In the genomic region with DNA sequence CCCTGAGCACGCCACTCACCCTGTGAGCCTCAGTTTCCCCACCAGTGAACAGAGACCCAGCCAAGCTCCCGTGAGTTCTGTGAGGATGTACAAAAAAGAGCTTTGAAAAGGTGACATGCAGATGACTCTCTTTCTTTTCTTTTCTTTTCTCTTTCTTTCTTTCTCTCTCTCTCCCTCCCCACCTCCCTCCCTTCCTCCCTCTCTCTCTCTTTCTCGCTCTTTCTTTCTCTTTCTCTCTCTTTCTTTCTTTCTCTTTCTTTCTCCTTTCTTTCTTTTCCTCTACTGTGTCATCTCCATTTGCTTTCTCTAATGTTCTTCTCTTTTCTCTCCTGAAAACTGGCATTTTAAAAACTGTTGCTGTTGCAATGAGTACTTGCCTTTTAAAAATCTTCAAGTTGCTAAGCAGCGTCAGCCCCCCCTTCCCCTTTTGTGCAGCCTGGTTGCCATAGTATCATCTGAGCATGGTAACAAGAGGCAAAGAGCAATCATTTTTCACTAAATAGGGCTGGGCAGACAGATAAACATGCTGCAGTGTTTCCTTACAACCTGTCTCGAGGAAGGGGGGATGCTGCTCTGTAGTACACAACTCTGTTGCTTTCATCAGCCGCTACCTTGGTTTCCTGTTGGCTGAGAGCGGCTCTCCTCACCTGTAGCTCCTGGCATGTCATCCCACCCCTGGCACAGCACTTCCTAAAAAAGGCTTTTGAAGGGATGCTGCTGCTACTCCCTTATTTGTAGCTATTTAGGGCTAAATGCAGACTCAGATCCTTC, we compare ENCODE assay signal across 13 cellular contexts.
DNase-seq lines count a peak whose midpoint lies in the region; ATAC-seq, FAIRE-seq and TF ChIP-seq lines count a peak whose summit lies in the region.
"Had no signal": no experiment of that assay in that cellular context is flagged by ENCODE, and none has a peak within 500 bp of the region (broad histone marks: within the 10 kb centered on the region; RNA-seq: fewer than 3 reads in every experiment).

No MANE protein-coding gene starts in this region.

- H4K8ac ChIP-seq in mesenchymal stem cell (ENCODE audit: low read length), result no peak overlapping the region
- no peak overlapping the region for H4K8ac ChIP-seq in neuronal stem cell (ENCODE audit: low read depth, low read length)

- TF ChIP-seq CTCF in mammary epithelial cell (conservative IDR thresholded peaks at IDR 0.05 in 1 of 2, IDR thresholded peaks at IDR 0.05 in 1 of 2; ENCODE audit: extremely low read depth in 1 of 2, insufficient read depth in 1 of 2, low read depth in 1 of 2, low read length in 2 of 2) (no peak), MCF 10A (IDR thresholded peaks at IDR 0.05; ENCODE audit: unreplicated experiment) (no peak), adrenal gland (IDR thresholded peaks at IDR 0.05) (no peak), transverse colon (IDR thresholded peaks at IDR 0.05) (no peak), HepG2 (CRISPR knock-in tag; IDR thresholded peaks at IDR 0.05) (no peak)

- H3K27ac ChIP-seq in mammary epithelial cell (ENCODE audit: insufficient read depth, low read depth, low read length), result no peak overlapping the region
- H3K27ac ChIP-seq in adrenal gland, result peak overlapping the region in 2 of 5 donors; percentile 53 to 65
- no peak overlapping the region for H3K27ac ChIP-seq in mesenchymal stem cell (ENCODE audit: low read length, poor library complexity, severe bottlenecking)
- H3K27ac ChIP-seq in transverse colon, result peak overlapping the region; percentile 70 to 84 (median 80)
- no peak overlapping the region for H3K27ac ChIP-seq in HepG2 (ENCODE audit: extremely low read length, insufficient read depth, low read length)
- no peak overlapping the region for H3K27ac ChIP-seq in neuronal stem cell (replicated peaks; ENCODE audit: low read length)
- H3K27ac ChIP-seq: WERI-Rb-1 had no signal

- BruUV-seq in mammary epithelial cell (replicated peaks; lab: Mats Ljungman, UMichigan) (no TSS peak), MCF 10A (replicated peaks; lab: Mats Ljungman, UMichigan) (no TSS peak), HepG2 (replicated peaks; lab: Mats Ljungman, UMichigan) (no TSS peak)

- no peak overlapping the region for H2BK12ac ChIP-seq in mesenchymal stem cell (ENCODE audit: low read length in 2 of 2)
- H2BK12ac ChIP-seq in neuronal stem cell (ENCODE audit: low read length), result no peak overlapping the region

- no peak overlapping the region for H3K18ac ChIP-seq in mesenchymal stem cell (ENCODE audit: low read depth in 1 of 2, low read length in 2 of 2)
- H3K18ac ChIP-seq in neuronal stem cell (ENCODE audit: low read length), result no peak overlapping the region

- H3K23ac ChIP-seq in mesenchymal stem cell (ENCODE audit: low read length in 2 of 2) (no peak overlapping the region), neuronal stem cell (ENCODE audit: low read depth, low read length, poor library complexity) (no peak overlapping the region)

- no peak overlapping the region for H3K27ac Mint-ChIP-seq in MCF 10A (ENCODE audit: low read depth, unreplicated experiment)
- H3K27ac Mint-ChIP-seq: activated T-helper 2 cell treated with anti-CD3 and anti-CD28 coated beads, Interferon-gamma antibody, Interleukin-2, Interleukin-4, amounts not matched to agents 10 μg/mL and 5 μg/mL and 100 μg/mL, durations not matched to agents 14 hours and 24 hours and 36 hours had no signal

- no peak for ATAC-seq in HepG2

- H3K14ac ChIP-seq in mesenchymal stem cell (ENCODE audit: low read length in 2 of 2), result peak overlapping the region in 1 of 2 experiments; percentile 64
- H3K14ac ChIP-seq in neuronal stem cell (ENCODE audit: low read length), result no peak overlapping the region

- H3K4me1 Mint-ChIP-seq in MCF 10A (ENCODE audit: insufficient read depth, unreplicated experiment), result peaks cover 14% of the 10 kb centered on the region

- H2AFZ ChIP-seq in mammary epithelial cell (ENCODE audit: low read depth, low read length), result peak overlapping the region; percentile 27
- peak overlapping the region; percentile 44 for H2AFZ ChIP-seq in mesenchymal stem cell (ENCODE audit: low read depth, low read length)
- H2AFZ ChIP-seq in HepG2 (ENCODE audit: low read length), result no peak overlapping the region
- H2AFZ ChIP-seq in neuronal stem cell (ENCODE audit: low read length), result no peak overlapping the region

- H4K20me1 ChIP-seq in mammary epithelial cell (ENCODE audit: insufficient read depth, low read length) (no peaks in the 10 kb centered on the region), HepG2 (ENCODE audit: insufficient read depth, low read length) (no peaks in the 10 kb centered on the region)

- peaks cover 19% of the 10 kb centered on the region for H3K27me3 Mint-ChIP-seq in MCF 10A (ENCODE audit: insufficient read depth, unreplicated experiment)

- no peak for TF ChIP-seq RAD21 in HepG2 (CRISPR knock-in tag; IDR thresholded peaks at IDR 0.05)

- TF ChIP-seq POLR2A in adrenal gland (IDR thresholded peaks at IDR 0.05) (no peak), transverse colon (IDR thresholded peaks at IDR 0.05) (no peak), HepG2 (IDR thresholded peaks at IDR 0.05; ENCODE audit: insufficient read depth in 1 of 2, low read depth in 2 of 2, low read length in 2 of 2) (no peak)

- H2BK15ac ChIP-seq in mesenchymal stem cell (ENCODE audit: low read depth, poor library complexity, severe bottlenecking) (peak overlapping the region; percentile 89), neuronal stem cell (ENCODE audit: low read length) (no peak overlapping the region)

- H3K4me3 ChIP-seq in mammary epithelial cell (replicated peaks in 1 of 3; ENCODE audit: insufficient read depth in 1 of 3, low read depth in 2 of 3, low read length in 3 of 3) (no peak overlapping the region), adrenal gland (no peak overlapping the region), mesenchymal stem cell (ENCODE audit: insufficient read depth in 1 of 2, low read depth in 1 of 2, low read length in 2 of 2) (no peak overlapping the region), transverse colon (no peak overlapping the region), HepG2 (replicated peaks in 1 of 3; ENCODE audit: insufficient read depth in 1 of 3, low read depth in 2 of 3, low read length in 3 of 3) (no peak overlapping the region), neuronal stem cell (ENCODE audit: low read length in 2 of 2) (no peak overlapping the region)
- H3K4me3 ChIP-seq: HAP-1, upper lobe of left lung had no signal

- CTCF ChIA-PET in mammary epithelial cell (lab: Charles Lee; ENCODE audit: low non-redundant PET), result no interaction called here
- CTCF ChIA-PET in MCF 10A (lab: Yijun Ruan, JAX), result interaction anchor here (0.7 to 17.0 kb wide), 6 partner anchors 9 to 230 kb away, joined by 3 to 478 read pairs (median 96); a partner anchor contains a TSS
- CTCF ChIA-PET in HepG2 (lab: Yijun Ruan, JAX; ENCODE audit: low intra/inter-chr PET ratio, low total read pairs), result no interaction called here

- no peak for FAIRE-seq in HepG2 (lab: Jason Lieb, UNC)

- H2BK5ac ChIP-seq in mesenchymal stem cell (ENCODE audit: low read depth, low read length, poor library complexity, severe bottlenecking), result no peak overlapping the region
- no peak overlapping the region for H2BK5ac ChIP-seq in neuronal stem cell (ENCODE audit: low read length)

- WGBS in mammary epithelial cell (ENCODE audit: low coverage, missing lambda C conversion rate), result 66% methylated on average over 6 of the region's 7 CpGs
- WGBS in adrenal gland, 4 donors, result 63 to 69% (median 67%) methylated on average over 7 of the region's 7 CpGs
- 65% methylated on average over 6 of the region's 7 CpGs for WGBS in mesenchymal stem cell
- 43 to 62% methylated on average over 5 to 7 of the region's 7 CpGs for WGBS in transverse colon (ENCODE audit: low coverage in 1 of 2), 2 donors
- 70% methylated on average over 7 of the region's 7 CpGs for WGBS in HepG2 (ENCODE audit: low lambda C conversion rate)
- no CpG with 5 or more reads among the region's 7 CpGs for WGBS in neuronal stem cell (ENCODE audit: extremely low coverage in 2 of 2, insufficient read length in 2 of 2, insufficient replicate concordance in 1 of 2), 2 donors

- intact Hi-C loops in mammary epithelial cell (cut with micrococcal nuclease), result loop anchor here (5.0 kb wide), 2 partner anchors 164 to 319 kb away; a partner anchor contains a TSS
- intact Hi-C loops in MCF 10A (cut with micrococcal nuclease), result loop anchor here (5.0 kb wide), 2 partner anchors 699 to 1711 kb away; no protein-coding TSS in a partner anchor
- intact Hi-C loops in adrenal gland (cut with DNase I), result loop anchor here (5.0 kb wide), 4 partner anchors 99 to 234 kb away; no protein-coding TSS in a partner anchor
- intact Hi-C loops in transverse colon (cut with DNase I; ENCODE audit: low total_unique reads), result no loop called here
- intact Hi-C loops in HepG2 (cut with micrococcal nuclease; ENCODE audit: unreplicated experiment), result loop anchor here (5.0 kb wide), 1 partner anchor 836 kb away; no protein-coding TSS in a partner anchor

- no peaks in the 10 kb centered on the region for H3K9me3 Mint-ChIP-seq in MCF 10A (ENCODE audit: unreplicated experiment)
- H3K9me3 Mint-ChIP-seq: activated T-helper 2 cell treated with anti-CD3 and anti-CD28 coated beads, Interferon-gamma antibody, Interleukin-2, Interleukin-4, amounts not matched to agents 10 μg/mL and 5 μg/mL and 100 μg/mL, durations not matched to agents 14 hours and 24 hours and 36 hours had no signal

- POLR2A ChIA-PET in MCF 10A (lab: Yijun Ruan, JAX) (interaction anchor here (0.9 to 5.3 kb wide), 3 partner anchors 12 to 110 kb away, joined by 4 to 50 read pairs (median 5); a partner anchor contains a TSS), HepG2 (lab: Yijun Ruan, JAX) (no interaction called here)

- in situ Hi-C loops in mammary epithelial cell (cut with MboI; ENCODE audit: low sequenced_read_pairs in 2 of 2), result loop anchor here in 1 of 2 donors (5.0 kb wide), 1 partner anchor 99 kb away; no protein-coding TSS in a partner anchor
- in situ Hi-C loops in transverse colon (cut with MboI; ENCODE audit: low pct_ligation_motif_present in 1 of 4, low pct_unique_long_range_greater_than_20kb in 1 of 4, low sequenced_read_pairs in 3 of 4), result loop anchor here in 3 of 4 donors (5.0 to 25.0 kb wide), 5 partner anchors 91 to 241 kb away; a partner anchor contains a TSS
- in situ Hi-C loops in HepG2 (cut with HindIII; ENCODE audit: extremely low pct_ligation_motif_present, low pct_unique_long_range_greater_than_20kb), result loop anchor here (5.0 kb wide), 2 partner anchors 99 to 234 kb away; no protein-coding TSS in a partner anchor

- no peaks in the 10 kb centered on the region for H3K79me1 ChIP-seq in mesenchymal stem cell (replicated peaks; ENCODE audit: low read length, poor library complexity, severe bottlenecking)
- H3K79me1 ChIP-seq in neuronal stem cell (ENCODE audit: low read depth, low read length), result no peaks in the 10 kb centered on the region

- H3K9ac ChIP-seq in mammary epithelial cell (ENCODE audit: insufficient read depth, low read length) (no peak overlapping the region), mesenchymal stem cell (ENCODE audit: low read length) (no peak overlapping the region), HepG2 (ENCODE audit: insufficient read depth, low read depth, low read length) (no peak overlapping the region), neuronal stem cell (ENCODE audit: low read depth, low read length, poor library complexity) (no peak overlapping the region)

- no peak overlapping the region for H3K4me3 Mint-ChIP-seq in MCF 10A (ENCODE audit: unreplicated experiment)

- H2AK5ac ChIP-seq in mesenchymal stem cell (ENCODE audit: low read length, severe bottlenecking) (peak overlapping the region; percentile 38), neuronal stem cell (ENCODE audit: low read depth, low read length) (no peak overlapping the region)

- H3K27me3 ChIP-seq in mammary epithelial cell (ENCODE audit: insufficient read depth, low read length) (no peaks in the 10 kb centered on the region), adrenal gland (no peaks in the 10 kb centered on the region), mesenchymal stem cell (ENCODE audit: control insufficient read depth in 1 of 2, insufficient read depth in 1 of 2, low read length in 2 of 2) (no peaks in the 10 kb centered on the region), transverse colon (no peaks in the 10 kb centered on the region), HepG2 (ENCODE audit: control insufficient read depth in 1 of 2, insufficient read depth in 2 of 2, low read length in 2 of 2) (peaks cover 0 to 7% of the 10 kb centered on the region in 2 experiments; a peak in 3 of 5 replicates), neuronal stem cell (ENCODE audit: control insufficient read depth in 3 of 3, insufficient read depth in 3 of 3, low read depth in 1 of 3, low read length in 3 of 3) (peaks cover 0 to 77% (median 0%) of the 10 kb centered on the region in 3 experiments)
- H3K27me3 ChIP-seq: upper lobe of left lung had no signal

- H3K79me2 ChIP-seq in mammary epithelial cell (ENCODE audit: insufficient read depth, low read length) (no peaks in the 10 kb centered on the region), HepG2 (ENCODE audit: insufficient read depth, low read length) (no peaks in the 10 kb centered on the region)

- no peak overlapping the region for H3K4ac ChIP-seq in mesenchymal stem cell (ENCODE audit: low read depth in 1 of 2, low read length in 2 of 2)
- H3K4ac ChIP-seq in neuronal stem cell (ENCODE audit: low read length), result no peak overlapping the region

- TF ChIP-seq EP300 in transverse colon (IDR thresholded peaks at IDR 0.05; ENCODE audit: low read depth) (no peak), HepG2 (IDR thresholded peaks at IDR 0.05; ENCODE audit: low read depth in 2 of 2, low read length in 2 of 2) (no peak), HepG2 (CRISPR knock-in tag; IDR thresholded peaks at IDR 0.05; ENCODE audit: borderline replicate concordance) (no peak)

- H3K9me3 ChIP-seq in mammary epithelial cell (replicated peaks; ENCODE audit: insufficient read depth, low read length) (no peaks in the 10 kb centered on the region), adrenal gland (replicated peaks in 1 of 3) (no peaks in the 10 kb centered on the region), mesenchymal stem cell (ENCODE audit: control insufficient read depth, low read length) (no peaks in the 10 kb centered on the region), transverse colon (no peaks in the 10 kb centered on the region), HepG2 (ENCODE audit: low read length) (no peaks in the 10 kb centered on the region), neuronal stem cell (replicated peaks in 1 of 2; ENCODE audit: control insufficient read depth in 2 of 2, insufficient read depth in 1 of 2, low read depth in 1 of 2, low read length in 2 of 2) (no peaks in the 10 kb centered on the region)
- H3K9me3 ChIP-seq: HAP-1, upper lobe of left lung had no signal

- H3K4me2 ChIP-seq in mammary epithelial cell (ENCODE audit: insufficient read depth, low read depth, low read length) (no peak overlapping the region), mesenchymal stem cell (ENCODE audit: low read length, poor library complexity, severe bottlenecking) (no peak overlapping the region), HepG2 (ENCODE audit: low read depth, low read length) (no peak overlapping the region), neuronal stem cell (ENCODE audit: insufficient read depth, low read length, poor library complexity, severe bottlenecking) (no peak overlapping the region)

- H2BK120ac ChIP-seq in mesenchymal stem cell (ENCODE audit: low read depth, low read length), result no peak overlapping the region
- no peak overlapping the region for H2BK120ac ChIP-seq in neuronal stem cell (ENCODE audit: low read depth, low read length)

- H3K36me3 ChIP-seq in mammary epithelial cell (ENCODE audit: insufficient read depth, low read length) (no peaks in the 10 kb centered on the region), adrenal gland (replicated peaks in 1 of 2) (no peaks in the 10 kb centered on the region), mesenchymal stem cell (ENCODE audit: control insufficient read depth in 1 of 2, insufficient read depth in 2 of 2, low read depth in 1 of 2, low read length in 2 of 2) (no peaks in the 10 kb centered on the region), transverse colon (no peaks in the 10 kb centered on the region), HepG2 (replicated peaks in 1 of 2; ENCODE audit: control insufficient read depth in 1 of 2, insufficient read depth in 2 of 2, low read length in 2 of 2) (no peaks in the 10 kb centered on the region), neuronal stem cell (replicated peaks in 1 of 2; ENCODE audit: control insufficient read depth in 2 of 2, insufficient read depth in 2 of 2, low read length in 2 of 2) (no peaks in the 10 kb centered on the region)
- H3K36me3 ChIP-seq: HAP-1, upper lobe of left lung, WERI-Rb-1 had no signal

- dilution Hi-C loops in mammary epithelial cell (cut with HindIII; ENCODE audit: low sequenced_read_pairs), result no loop called here

- H4K91ac ChIP-seq in mesenchymal stem cell (ENCODE audit: low read length), result no peak overlapping the region
- no peak overlapping the region for H4K91ac ChIP-seq in neuronal stem cell (ENCODE audit: low read depth, low read length, poor library complexity)

- H3K36me3 Mint-ChIP-seq in MCF 10A (ENCODE audit: insufficient read depth, unreplicated experiment), result no peaks in the 10 kb centered on the region

- no peak for DNase-seq in mammary epithelial cell
- DNase-seq in MCF 10A (ENCODE audit: unreplicated experiment), result no peak
- peak in 6 of 7 donors; percentile 25 to 89 (median 46) for DNase-seq in adrenal gland
- DNase-seq in mesenchymal stem cell, result peak; percentile 53
- DNase-seq in transverse colon, result no peak
- no peak for DNase-seq in HepG2 (ENCODE audit: low spot score)
- no peak for DNase-seq in neuronal stem cell (ENCODE audit: low spot score)
- DNase-seq in cerebellar nuclear complex (lab: John Stamatoyannopoulos, UW), result no peak
- DNase-seq: stimulated activated CD4-positive, alpha-beta T cell treated with anti-CD3 and anti-CD28 coated beads, Interleukin-4, amount 100 ng/mL, for 1 hour; upper lobe of left lung; WERI-Rb-1 had no signal

- H3K4me1 ChIP-seq in mammary epithelial cell (ENCODE audit: insufficient read depth, low read length) (peaks cover 19% of the 10 kb centered on the region), adrenal gland (replicated peaks in 1 of 2) (peaks cover 35 to 60% of the 10 kb centered on the region in 2 donors), mesenchymal stem cell (ENCODE audit: control insufficient read depth, insufficient read depth, low read depth, low read length) (peaks cover 27% of the 10 kb centered on the region), transverse colon (peaks cover 18 to 59% (median 34%) of the 10 kb centered on the region in 4 donors), HepG2 (ENCODE audit: insufficient read depth, low read length) (peaks cover 13% of the 10 kb centered on the region), neuronal stem cell (ENCODE audit: control insufficient read depth in 2 of 2, insufficient read depth in 1 of 2, low read depth in 1 of 2, low read length in 2 of 2) (peaks cover 24 to 25% of the 10 kb centered on the region in 2 donors)

Comparison
In these comparisons a context has a peak if more than half of its experiments do, and no peak if none do; other contexts are left out.
1. DNase-seq: peak in adrenal gland (6 of 7) and mesenchymal stem cell (single experiment); none in mammary epithelial cell (single experiment), MCF 10A (single experiment), transverse colon (single experiment), HepG2 (single experiment), neuronal stem cell (single experiment) and cerebellar nuclear complex (0 of 2).
2. H2AFZ ChIP-seq: peak in mammary epithelial cell (single experiment) and mesenchymal stem cell (single experiment); none in HepG2 (single experiment) and neuronal stem cell (single experiment).
3. H3K27ac ChIP-seq: peak in transverse colon (4 of 4); none in mammary epithelial cell (single experiment), mesenchymal stem cell (single experiment), HepG2 (single experiment) and neuronal stem cell (single experiment).